Comparison of ENCODE assay signal across 1 cellular context in genomic region chr2:172102858-172103359, GRCh38.
TF ChIP-seq lines count a peak whose summit lies in the region.

Gene DLX2, minus strand, starts transcription at chr2:172102900. Its CDS starts 362 bp downstream, at chr2:172102538.

TF ChIP-seq in HepG2, 621 proteins besides CTCF, POLR2A, EP300 and RAD21 (continued from another document and continues in another):
- peak; percentile 66; the same call in 1 of the 2 replicates for TF ChIP-seq HNF1B (CRISPR knock-in tag; IDR thresholded peaks at IDR 0.05)
- TF ChIP-seq RELA (CRISPR knock-in tag; IDR thresholded peaks at IDR 0.05), result 0 out of 2 replicates have a peak, but pooled peaks have one; percentile 50
- peak; percentile 59 for TF ChIP-seq ZNF121 (CRISPR knock-in tag; IDR thresholded peaks at IDR 0.05)
- TF ChIP-seq SMYD3 (CRISPR knock-in tag; IDR thresholded peaks at IDR 0.05), result 0 out of 2 replicates have a peak, but pooled peaks have one; percentile 46
- TF ChIP-seq MAFG (CRISPR knock-in tag; IDR thresholded peaks at IDR 0.05), result 0 out of 2 replicates have a peak, but pooled peaks have one; percentile 48
- peak; percentile 56; the same call in 1 of the 2 replicates for TF ChIP-seq ZBTB8A (CRISPR knock-in tag; IDR thresholded peaks at IDR 0.05; ENCODE audit: borderline replicate concordance, low read depth)
- TF ChIP-seq MXD3 (CRISPR knock-in tag; IDR thresholded peaks at IDR 0.05), result peak; percentile 96
- TF ChIP-seq ZNF7 (CRISPR knock-in tag; IDR thresholded peaks at IDR 0.05), result no peak; the same call in 1 of the 2 replicates
- TF ChIP-seq ZBTB43 (CRISPR knock-in tag; conservative IDR thresholded peaks at IDR 0.05), result peak; percentile 95
- TF ChIP-seq PCBP1 (IDR thresholded peaks at IDR 0.05; ENCODE audit: borderline replicate concordance, low read depth, low read length), result peak; percentile 84; the same call in 1 of the 2 replicates
- peak; percentile 73; the same call in 1 of the 2 replicates for TF ChIP-seq ZNF768 (CRISPR knock-in tag; IDR thresholded peaks at IDR 0.05)
- peak; percentile 92; the same call in 1 of the 2 replicates for TF ChIP-seq ZNF510 (CRISPR knock-in tag; IDR thresholded peaks at IDR 0.05; ENCODE audit: low read depth)
- TF ChIP-seq ZNF333 (CRISPR knock-in tag; IDR thresholded peaks at IDR 0.05; ENCODE audit: borderline replicate concordance), result peak; percentile 90
- peak; percentile 34; the same call in 1 of the 2 replicates for TF ChIP-seq SP4 (CRISPR knock-in tag; IDR thresholded peaks at IDR 0.05)
- peak; percentile 96 for TF ChIP-seq ZSCAN20 (CRISPR knock-in tag; IDR thresholded peaks at IDR 0.05; ENCODE audit: borderline replicate concordance)
- no peak; a peak in 1 of 4 replicates for TF ChIP-seq HMGXB4 (CRISPR knock-in tag; IDR thresholded peaks at IDR 0.05; ENCODE audit: borderline replicate concordance in 1 of 2, low read depth in 1 of 2)
- TF ChIP-seq MXI1 (IDR thresholded peaks at IDR 0.05; ENCODE audit: borderline replicate concordance, low read depth, low read length), result peak; percentile 80; the same call in 1 of the 3 replicates
- TF ChIP-seq ZNF256 (CRISPR knock-in tag; conservative IDR thresholded peaks at IDR 0.05), result peak; percentile 96
- peak; percentile 69 for TF ChIP-seq PPARG (CRISPR knock-in tag; conservative IDR thresholded peaks at IDR 0.05)
- peak; percentile 78; the same call in 1 of the 2 replicates for TF ChIP-seq ZFP36L1 (CRISPR knock-in tag; IDR thresholded peaks at IDR 0.05)
- TF ChIP-seq NFATC3 (CRISPR knock-in tag; IDR thresholded peaks at IDR 0.05), result peak; percentile 71; the same call in 1 of the 2 replicates
- peak; percentile 68; the same call in 1 of the 2 replicates for TF ChIP-seq PATZ1 (CRISPR knock-in tag; IDR thresholded peaks at IDR 0.05)
- peak; percentile 74 for TF ChIP-seq POLR2G (IDR thresholded peaks at IDR 0.05; ENCODE audit: low read depth, low read length)
- peak; percentile 93; the same call in 1 of the 2 replicates for TF ChIP-seq ZNF704 (CRISPR knock-in tag; IDR thresholded peaks at IDR 0.05; ENCODE audit: borderline replicate concordance)
- peak; percentile 95 for TF ChIP-seq ZNF687 (CRISPR knock-in tag; IDR thresholded peaks at IDR 0.05)
- peak; percentile 70 for TF ChIP-seq ZNF883 (CRISPR knock-in tag; IDR thresholded peaks at IDR 0.05; ENCODE audit: not compliant biosample characterization)
- peak; percentile 46; the same call in 1 of the 2 replicates for TF ChIP-seq ZNF275 (CRISPR knock-in tag; IDR thresholded peaks at IDR 0.05; ENCODE audit: borderline replicate concordance)
- TF ChIP-seq ZNF660 (CRISPR knock-in tag; IDR thresholded peaks at IDR 0.05; ENCODE audit: borderline replicate concordance, low read depth), result no peak
- TF ChIP-seq LCORL (IDR thresholded peaks at IDR 0.05), result no peak
- 0 out of 2 replicates have a peak, but pooled peaks have one; percentile 45 for TF ChIP-seq LCORL (CRISPR knock-in tag; IDR thresholded peaks at IDR 0.05)
- TF ChIP-seq ZNF563 (CRISPR knock-in tag; IDR thresholded peaks at IDR 0.05), result peak; percentile 95
- no peak for TF ChIP-seq SNRNP70 (IDR thresholded peaks at IDR 0.05; ENCODE audit: low read depth, low read length)
- no peak for TF ChIP-seq ZNF703 (CRISPR knock-in tag; IDR thresholded peaks at IDR 0.05; ENCODE audit: borderline replicate concordance)
- TF ChIP-seq ZNF790 (CRISPR knock-in tag; IDR thresholded peaks at IDR 0.05; ENCODE audit: borderline replicate concordance), result peak; percentile 68; the same call in 1 of the 2 replicates
- TF ChIP-seq MXD4 (CRISPR knock-in tag; IDR thresholded peaks at IDR 0.05), result peak; percentile 79
- TF ChIP-seq ARID4A (CRISPR knock-in tag; IDR thresholded peaks at IDR 0.05; ENCODE audit: borderline replicate concordance), result peak; percentile 68; the same call in 1 of the 2 replicates
- peak; percentile 41; the same call in 1 of the 2 replicates for TF ChIP-seq TFAP4 (IDR thresholded peaks at IDR 0.05; ENCODE audit: borderline replicate concordance, low read depth)
- peak; percentile 70 for TF ChIP-seq ZNF777 (CRISPR knock-in tag; IDR thresholded peaks at IDR 0.05)
- TF ChIP-seq PRMT3 (CRISPR knock-in tag; IDR thresholded peaks at IDR 0.05; ENCODE audit: borderline replicate concordance, low read depth), result peak; percentile 63; the same call in 1 of the 2 replicates
- TF ChIP-seq NR2C2 (CRISPR knock-in tag; IDR thresholded peaks at IDR 0.05; ENCODE audit: borderline replicate concordance), result no peak
